Comparison of ENCODE assay signal across 1 cellular context in the genomic region with DNA sequence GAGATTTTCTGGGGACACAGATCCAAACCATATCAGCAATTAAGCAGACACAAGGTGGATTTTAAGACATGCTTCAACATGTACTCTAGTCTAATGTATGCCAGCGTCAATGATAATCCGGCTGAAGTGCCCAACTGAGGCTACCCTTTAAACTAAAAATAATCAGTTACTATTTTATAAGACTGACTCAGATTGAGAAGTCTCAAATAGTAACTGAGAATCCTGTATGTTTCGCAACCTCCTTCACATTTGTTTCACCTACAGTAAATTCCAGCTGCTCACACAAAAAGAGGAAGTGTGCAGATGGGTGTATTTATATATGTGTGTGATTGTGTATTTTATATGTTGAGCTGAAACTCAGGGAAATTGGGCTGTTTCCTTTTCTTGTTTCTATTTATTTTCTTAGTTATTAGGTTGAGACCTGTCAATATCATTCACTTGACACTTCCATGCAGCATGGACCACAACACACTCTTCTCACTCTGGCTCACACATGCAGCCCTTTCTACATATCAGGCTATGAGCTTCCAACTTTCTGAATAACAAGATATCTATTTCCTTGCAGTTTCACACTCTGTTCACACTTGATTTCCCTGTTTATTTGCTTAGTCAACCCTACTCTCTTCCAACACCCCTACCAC.
TF ChIP-seq lines count a peak whose summit lies in the region.

No MANE protein-coding gene starts in this region.

TF ChIP-seq in WTC11, 78 proteins besides CTCF, POLR2A, EP300 and RAD21 (continued from another document):
- TF ChIP-seq, protein P1, sequence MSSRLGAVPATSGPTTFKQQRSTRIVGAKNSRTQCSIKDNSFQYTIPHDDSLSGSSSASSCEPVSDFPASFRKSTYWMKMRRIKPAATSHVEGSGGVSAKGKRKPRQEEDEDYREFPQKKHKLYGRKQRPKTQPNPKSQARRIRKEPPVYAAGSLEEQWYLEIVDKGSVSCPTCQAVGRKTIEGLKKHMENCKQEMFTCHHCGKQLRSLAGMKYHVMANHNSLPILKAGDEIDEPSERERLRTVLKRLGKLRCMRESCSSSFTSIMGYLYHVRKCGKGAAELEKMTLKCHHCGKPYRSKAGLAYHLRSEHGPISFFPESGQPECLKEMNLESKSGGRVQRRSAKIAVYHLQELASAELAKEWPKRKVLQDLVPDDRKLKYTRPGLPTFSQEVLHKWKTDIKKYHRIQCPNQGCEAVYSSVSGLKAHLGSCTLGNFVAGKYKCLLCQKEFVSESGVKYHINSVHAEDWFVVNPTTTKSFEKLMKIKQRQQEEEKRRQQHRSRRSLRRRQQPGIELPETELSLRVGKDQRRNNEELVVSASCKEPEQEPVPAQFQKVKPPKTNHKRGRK (CRISPR knock-in tag; IDR thresholded peaks at IDR 0.05; ENCODE audit: borderline replicate concordance) = no peak
